15 cellular contexts compared by ENCODE assay signal in genomic region chr12:107057071-107057834, GRCh38. TPM values are rescaled to one million over a fixed set of nuclear protein-coding genes. Genes with fewer than 3 reads are reported as not detected.
DNase-seq lines count a peak whose midpoint lies in the region; ATAC-seq, FAIRE-seq and TF ChIP-seq lines count a peak whose summit lies in the region.
"Had no signal": no experiment of that assay in that cellular context is flagged by ENCODE, and none has a peak within 500 bp of the region (broad histone marks: within the 10 kb centered on the region; RNA-seq: fewer than 3 reads in every experiment).

No MANE protein-coding gene starts in this region.

- peaks cover 4 to 14% of the 10 kb centered on the region in 2 donors for H3K9me3 Mint-ChIP-seq in natural killer cell
- peaks cover 11% of the 10 kb centered on the region for H3K9me3 Mint-ChIP-seq in natural killer cell treated with Interleukin-12 subunit alpha and Interleukin-12 subunit beta and Interleukin-15 and Interleukin-18, amount 100 ng/mL, for 72 hours
- H3K9me3 Mint-ChIP-seq in GM23338, result peaks cover 13% of the 10 kb centered on the region; the same call in 2 of the 3 replicates

- H3K9me2 ChIP-seq in GM23338 (ENCODE audit: insufficient read depth), result no peaks in the 10 kb centered on the region

- TF ChIP-seq CTCF in natural killer cell (IDR thresholded peaks at IDR 0.05) (no peak), fibroblast of lung (conservative IDR thresholded peaks at IDR 0.05 in 1 of 2, IDR thresholded peaks at IDR 0.05 in 1 of 2; ENCODE audit: low read depth in 1 of 2, low read length in 2 of 2) (no peak), psoas muscle (IDR thresholded peaks at IDR 0.05) (no peak), GM23338 (conservative IDR thresholded peaks at IDR 0.05; ENCODE audit: low read depth in 2 of 2) (no peak; a peak in 1 of 4 replicates)

- H2AFZ ChIP-seq in fibroblast of lung (ENCODE audit: low read length) (no peak overlapping the region), GM23338 (no peak overlapping the region)

- H3K27ac ChIP-seq in fibroblast of lung (ENCODE audit: insufficient read depth, low read length), result no peak overlapping the region
- no peak overlapping the region for H3K27ac ChIP-seq in psoas muscle
- no peak overlapping the region for H3K27ac ChIP-seq in GM23338 (ENCODE audit: low read depth)

- no peaks in the 10 kb centered on the region for H3K9me3 ChIP-seq in fibroblast of lung (ENCODE audit: control insufficient read depth, insufficient read depth, low read depth, low read length)
- no peaks in the 10 kb centered on the region for H3K9me3 ChIP-seq in psoas muscle

- H3K36me3 ChIP-seq in fibroblast of lung (ENCODE audit: control insufficient read depth, insufficient read depth, low read length), result no peaks in the 10 kb centered on the region
- H3K36me3 ChIP-seq in psoas muscle (ENCODE audit: insufficient read depth in 1 of 2, low read depth in 1 of 2), result no peaks in the 10 kb centered on the region
- 0 out of 2 replicates have a peak, but pooled peaks cover 2% of the 10 kb centered on the region for H3K36me3 ChIP-seq in GM23338 (ENCODE audit: insufficient read depth)

- no peak for FAIRE-seq in urothelium cell line (lab: Jason Lieb, UNC)

- H3K4me2 ChIP-seq in fibroblast of lung (ENCODE audit: extremely low read depth, insufficient read depth, low read length) (no peak overlapping the region), GM23338 (no peak overlapping the region)

- H3K4me1 ChIP-seq in fibroblast of lung (ENCODE audit: control insufficient read depth, extremely low read depth, insufficient read depth, low read length) (no peaks in the 10 kb centered on the region), psoas muscle (peaks cover 9% of the 10 kb centered on the region), GM23338 (ENCODE audit: insufficient read depth) (peaks cover 17% of the 10 kb centered on the region)

- intact Hi-C loops in natural killer cell (cut with micrococcal nuclease) (no loop called here), psoas muscle (cut with DNase I) (no loop called here)

- H4K20me1 ChIP-seq in fibroblast of lung (ENCODE audit: control insufficient read depth, extremely low read depth, insufficient read depth, low read length) (no peaks in the 10 kb centered on the region), GM23338 (replicated peaks; ENCODE audit: insufficient read depth) (no peaks in the 10 kb centered on the region; the same call in 1 of the 2 replicates)

- no peaks in the 10 kb centered on the region for H3K79me2 ChIP-seq in fibroblast of lung (ENCODE audit: control insufficient read depth, insufficient read depth, low read length)
- H3K79me2 ChIP-seq in GM23338 (replicated peaks; ENCODE audit: insufficient read depth), result peaks cover 15% of the 10 kb centered on the region

- H3F3A ChIP-seq in GM23338 (replicated peaks; ENCODE audit: low read depth), result no peaks in the 10 kb centered on the region

- H3K27me3 Mint-ChIP-seq in natural killer cell (ENCODE audit: low read depth in 2 of 2) (no peaks in the 10 kb centered on the region), GM23338 (ENCODE audit: insufficient read depth, low read depth, poor library complexity) (no peaks in the 10 kb centered on the region)
- no peaks in the 10 kb centered on the region for H3K27me3 Mint-ChIP-seq in natural killer cell treated with Interleukin-12 subunit alpha and Interleukin-12 subunit beta and Interleukin-15 and Interleukin-18, amount 100 ng/mL, for 72 hours

- H3K4me3 ChIP-seq in fibroblast of lung (replicated peaks in 1 of 4; ENCODE audit: control extremely low read depth in 1 of 4, insufficient read depth in 1 of 4, low read depth in 3 of 4, low read length in 4 of 4), result no peak overlapping the region
- H3K4me3 ChIP-seq in psoas muscle, result no peak overlapping the region
- H3K4me3 ChIP-seq in GM23338, result no peak overlapping the region

- in situ Hi-C loops in SK-MEL-5 (cut with HindIII; ENCODE audit: low pct_unique_long_range_greater_than_20kb, low sequenced_read_pairs), result no loop called here

- H3K27ac Mint-ChIP-seq in natural killer cell, result peak overlapping the region; percentile 56 to 69
- H3K27ac Mint-ChIP-seq in natural killer cell treated with Interleukin-12 subunit alpha and Interleukin-12 subunit beta and Interleukin-15 and Interleukin-18, amount 100 ng/mL, for 72 hours, result no peak overlapping the region
- no peak overlapping the region for H3K27ac Mint-ChIP-seq in GM23338
- H3K27ac Mint-ChIP-seq: activated T-helper 2 cell treated with anti-CD3 and anti-CD28 coated beads, Interferon-gamma antibody, Interleukin-2, Interleukin-4, amounts not matched to agents 10 μg/mL and 5 μg/mL and 100 μg/mL, durations not matched to agents 14 hours and 24 hours and 36 hours had no signal

- H3K27me3 ChIP-seq in fibroblast of lung (ENCODE audit: control insufficient read depth, insufficient read depth, low read length) (no peaks in the 10 kb centered on the region), psoas muscle (ENCODE audit: insufficient read depth in 3 of 3, low read length in 2 of 3) (no peaks in the 10 kb centered on the region), GM23338 (ENCODE audit: insufficient read depth) (no peaks in the 10 kb centered on the region)

- no peak overlapping the region for H3K9ac ChIP-seq in fibroblast of lung (ENCODE audit: insufficient read depth, low read length)

- peaks cover 16 to 27% of the 10 kb centered on the region in 2 donors for H3K4me1 Mint-ChIP-seq in natural killer cell
- H3K4me1 Mint-ChIP-seq in natural killer cell treated with Interleukin-12 subunit alpha and Interleukin-12 subunit beta and Interleukin-15 and Interleukin-18, amount 100 ng/mL, for 72 hours (ENCODE audit: low read depth in 2 of 2), result peaks cover 0 to 5% of the 10 kb centered on the region in 2 donors
- peaks cover 4% of the 10 kb centered on the region for H3K4me1 Mint-ChIP-seq in GM23338

- DNase-seq in natural killer cell (no peak), SK-MEL-5 (ENCODE audit: low read depth, low spot score) (peak; percentile 17), fibroblast of lung (ENCODE audit: low read depth in 2 of 2) (peak; percentile 29 to 63), urothelium cell line (ENCODE audit: low spot score) (peak; percentile 3), psoas muscle (no peak), GM23338 (ENCODE audit: low spot score) (no peak)
- no peak for DNase-seq in natural killer cell treated with Interleukin-12 subunit alpha and Interleukin-12 subunit beta and Interleukin-15 and Interleukin-18, amount 100 ng/mL, for 72 hours (ENCODE audit: low spot score)
- DNase-seq: activated CD4-positive, alpha-beta T cell treated with anti-CD3 and anti-CD28 coated beads for 1 hour; AML-193; caudate nucleus; left ventricle myocardium superior; NCI-H1436 treated with DMSO at 0.1 percent for 48 hours; NCI-H82 had no signal

- ATAC-seq in natural killer cell, result peak in 1 of 3 donors; percentile 24
- ATAC-seq in natural killer cell treated with Interleukin-12 subunit alpha and Interleukin-12 subunit beta and Interleukin-15 and Interleukin-18, amount 100 ng/mL, for 72 hours, result no peak
- no peak for ATAC-seq in GM19395 (IDR thresholded peaks at IDR 0.05; ENCODE audit: unreplicated experiment)
- no peak for ATAC-seq in psoas muscle
- ATAC-seq in GM23338, result no peak

- peaks cover 18% of the 10 kb centered on the region for H3K36me3 Mint-ChIP-seq in natural killer cell
- H3K36me3 Mint-ChIP-seq in natural killer cell treated with Interleukin-12 subunit alpha and Interleukin-12 subunit beta and Interleukin-15 and Interleukin-18, amount 100 ng/mL, for 72 hours, result peaks cover 16% of the 10 kb centered on the region
- peaks cover 12% of the 10 kb centered on the region; the same call in 1 of the 3 replicates for H3K36me3 Mint-ChIP-seq in GM23338 (ENCODE audit: low read depth)

- H3K4me3 Mint-ChIP-seq in natural killer cell (no peak overlapping the region), GM23338 (no peak overlapping the region)
- no peak overlapping the region for H3K4me3 Mint-ChIP-seq in natural killer cell treated with Interleukin-12 subunit alpha and Interleukin-12 subunit beta and Interleukin-15 and Interleukin-18, amount 100 ng/mL, for 72 hours

- WGBS in psoas muscle, 3 donors, result 75 to 85% (median 82%) methylated on average over 4 of the region's 4 CpGs

TF ChIP-seq in GM23338, 12 proteins besides CTCF, POLR2A, EP300 and RAD21 (continues in another document):
- TF ChIP-seq JUNB (IDR thresholded peaks at IDR 0.05; ENCODE audit: unreplicated experiment), result no peak
- TF ChIP-seq POLR2AphosphoS5 (IDR thresholded peaks at IDR 0.05; ENCODE audit: low read depth), result no peak
- no peak for TF ChIP-seq CREB1 (CRISPR knock-in tag; IDR thresholded peaks at IDR 0.05; ENCODE audit: low read depth)
- TF ChIP-seq NANOG (IDR thresholded peaks at IDR 0.05; ENCODE audit: borderline replicate concordance), result no peak
- TF ChIP-seq ETS1 (IDR thresholded peaks at IDR 0.05), result no peak
- no peak for TF ChIP-seq EZH2 (IDR thresholded peaks at IDR 0.05; ENCODE audit: low read depth, unreplicated experiment)

RNA-seq across cellular contexts. Expression of gene CRY1, which starts 36.1 kb away (rescaled TPM):
- total RNA-seq in natural killer cell (100 to 1,000 TPM in 2 of 3 donors, 10 to 100 TPM in 1; 71.1 to 124 (median 115) TPM), fibroblast of lung (8.0 and 9.6 TPM in 2 replicates), psoas muscle (10 to 100 TPM; 10.2 to 18.8 (median 12.9) TPM)
- 10 to 100 TPM; 11.7 to 22.5 TPM for total RNA-seq in natural killer cell treated with Interleukin-12 subunit alpha and Interleukin-12 subunit beta and Interleukin-15 and Interleukin-18, amount 100 ng/mL, for 72 hours
- 13.4 and 13.5 TPM in 2 replicates for total RNA-seq in SK-MEL-5 (2014; rRNA removed; shearing (Covaris generic))
- polyA plus RNA-seq in SK-MEL-5 (2015; cell fraction: cytosol; rRNA removed), result 20.5 and 22.3 TPM in 2 replicates
- 34.1 and 70.6 TPM in 2 replicates for polyA plus RNA-seq in SK-MEL-5 (2015; cell fraction: nucleus; rRNA removed)
- polyA plus RNA-seq in fibroblast of lung (10.3 and 12.9 TPM in 2 replicates), psoas muscle (10 to 100 TPM in 1 of 3 donors, 1 to 10 TPM in 2; 8.8 to 23.3 (median 9.3) TPM), GM23338 (2016; fragmentation: Nextera tagmentation; extraction: Ambion mirVana) (27.7 and 28.5 TPM in 2 replicates)
- 9.3 and 12.2 TPM in 2 replicates for polyA plus RNA-seq in fibroblast of lung (2012)
- polyA minus RNA-seq in fibroblast of lung (ENCODE audit: low replicate concordance), result 2.1 and 5.1 TPM in 2 replicates
- 25.4 and 28.2 TPM in 2 replicates for total RNA-seq in GM23338 (2014; rRNA removed; shearing (Covaris generic))

Comparison
In these comparisons a context has a peak if more than half of its experiments do, and no peak if none do; other contexts are left out.
1. H3K27ac Mint-ChIP-seq: peak in natural killer cell (2 of 2); none in natural killer cell treated with Interleukin-12 subunit alpha and Interleukin-12 subunit beta and Interleukin-15 and Interleukin-18, amount 100 ng/mL, for 72 hours (0 of 2) and GM23338 (single experiment).
2. DNase-seq: peak in SK-MEL-5 (single experiment), fibroblast of lung (2 of 2) and urothelium cell line (single experiment); none in natural killer cell (single experiment), natural killer cell treated with Interleukin-12 subunit alpha and Interleukin-12 subunit beta and Interleukin-15 and Interleukin-18, amount 100 ng/mL, for 72 hours (single experiment), psoas muscle (0 of 2) and GM23338 (single experiment).